In genomic region chr12:88298761-88299242, GRCh38 we compare ENCODE assay signal across 8 cellular contexts.
DNase-seq lines count a peak whose midpoint lies in the region; ATAC-seq and TF ChIP-seq lines count a peak whose summit lies in the region.

No MANE protein-coding gene starts in this region.

- no peaks in the 10 kb centered on the region for H3K36me3 ChIP-seq in brain microvascular endothelial cell (replicated peaks)

- H3K9me3 Mint-ChIP-seq in natural killer cell treated with Interleukin-12 subunit alpha and Interleukin-12 subunit beta and Interleukin-15 and Interleukin-18, amount 100 ng/mL, for 72 hours = peaks cover 8% of the 10 kb centered on the region
- H3K9me3 Mint-ChIP-seq in natural killer cell (peaks cover 6 to 14% of the 10 kb centered on the region in 2 donors), type B pancreatic cell (peaks cover 9% of the 10 kb centered on the region), immature natural killer cell (peaks cover 2 to 25% (median 9%) of the 10 kb centered on the region in 6 donors)

- no peak overlapping the region for H3K4me3 ChIP-seq in brain microvascular endothelial cell (ENCODE audit: low read depth, low read length)

- peaks cover 0 to 8% of the 10 kb centered on the region in 2 donors for H3K4me1 Mint-ChIP-seq in natural killer cell treated with Interleukin-12 subunit alpha and Interleukin-12 subunit beta and Interleukin-15 and Interleukin-18, amount 100 ng/mL, for 72 hours (ENCODE audit: low read depth in 2 of 2)
- H3K4me1 Mint-ChIP-seq in natural killer cell (no peaks in the 10 kb centered on the region), type B pancreatic cell (ENCODE audit: unreplicated experiment) (peaks cover 22% of the 10 kb centered on the region), immature natural killer cell (no peaks in the 10 kb centered on the region)

- H3K27me3 ChIP-seq in brain microvascular endothelial cell (replicated peaks) = no peaks in the 10 kb centered on the region

- no peak for DNase-seq in natural killer cell treated with Interleukin-12 subunit alpha and Interleukin-12 subunit beta and Interleukin-15 and Interleukin-18, amount 100 ng/mL, for 72 hours (ENCODE audit: low spot score)
- no peak for DNase-seq in natural killer cell
- DNase-seq in HT-29 (ENCODE audit: low spot score) = peak; percentile 45
- peak; percentile 93 for DNase-seq in brain microvascular endothelial cell
- DNase-seq in type B pancreatic cell (ENCODE audit: extremely low spot score, unreplicated experiment) = no peak
- no peak for DNase-seq in immature natural killer cell
- no peak for DNase-seq in hippocampal formation (lab: John Stamatoyannopoulos, UW)

- TF ChIP-seq CTCF in natural killer cell (IDR thresholded peaks at IDR 0.05) = no peak
- TF ChIP-seq CTCF in brain microvascular endothelial cell (IDR thresholded peaks at IDR 0.05; ENCODE audit: low read depth, low read length, missing control alignments) = no peak
- no peak for TF ChIP-seq CTCF in type B pancreatic cell (conservative IDR thresholded peaks at IDR 0.05)

- H3K36me3 Mint-ChIP-seq in natural killer cell treated with Interleukin-12 subunit alpha and Interleukin-12 subunit beta and Interleukin-15 and Interleukin-18, amount 100 ng/mL, for 72 hours = peaks cover 9% of the 10 kb centered on the region
- no peaks in the 10 kb centered on the region for H3K36me3 Mint-ChIP-seq in natural killer cell
- no peaks in the 10 kb centered on the region for H3K36me3 Mint-ChIP-seq in type B pancreatic cell
- H3K36me3 Mint-ChIP-seq in immature natural killer cell = no peaks in the 10 kb centered on the region

- intact Hi-C loops in natural killer cell (cut with micrococcal nuclease) = no loop called here

- in situ Hi-C loops in brain microvascular endothelial cell (cut with HindIII; ENCODE audit: low pct_ligation_motif_present, low sequenced_read_pairs) = no loop called here

- peak overlapping the region; percentile 6 to 57 for H3K27ac Mint-ChIP-seq in natural killer cell treated with Interleukin-12 subunit alpha and Interleukin-12 subunit beta and Interleukin-15 and Interleukin-18, amount 100 ng/mL, for 72 hours
- no peak overlapping the region for H3K27ac Mint-ChIP-seq in natural killer cell
- peak overlapping the region; percentile 65 for H3K27ac Mint-ChIP-seq in type B pancreatic cell
- H3K27ac Mint-ChIP-seq in immature natural killer cell = no peak overlapping the region

- peak overlapping the region; percentile 38 for H3K4me3 Mint-ChIP-seq in natural killer cell treated with Interleukin-12 subunit alpha and Interleukin-12 subunit beta and Interleukin-15 and Interleukin-18, amount 100 ng/mL, for 72 hours
- H3K4me3 Mint-ChIP-seq in natural killer cell = no peak overlapping the region
- peak overlapping the region; percentile 12 for H3K4me3 Mint-ChIP-seq in type B pancreatic cell
- no peak overlapping the region for H3K4me3 Mint-ChIP-seq in immature natural killer cell

- peak; percentile 24 to 45 for ATAC-seq in natural killer cell treated with Interleukin-12 subunit alpha and Interleukin-12 subunit beta and Interleukin-15 and Interleukin-18, amount 100 ng/mL, for 72 hours
- no peak for ATAC-seq in natural killer cell
- no peak for ATAC-seq in HG02970 (IDR thresholded peaks at IDR 0.05; ENCODE audit: low FRiP score, unreplicated experiment)

- H3K27ac ChIP-seq in brain microvascular endothelial cell = peak overlapping the region; percentile 97

- no peaks in the 10 kb centered on the region for H3K27me3 Mint-ChIP-seq in natural killer cell treated with Interleukin-12 subunit alpha and Interleukin-12 subunit beta and Interleukin-15 and Interleukin-18, amount 100 ng/mL, for 72 hours
- H3K27me3 Mint-ChIP-seq in natural killer cell (ENCODE audit: low read depth in 2 of 2) = no peaks in the 10 kb centered on the region
- no peaks in the 10 kb centered on the region for H3K27me3 Mint-ChIP-seq in type B pancreatic cell
- no peaks in the 10 kb centered on the region for H3K27me3 Mint-ChIP-seq in immature natural killer cell (ENCODE audit: low read depth in 3 of 3)

Comparison
In these comparisons a context has a peak if more than half of its experiments do, and no peak if none do; other contexts are left out.
1. ATAC-seq: peak in natural killer cell treated with Interleukin-12 subunit alpha and Interleukin-12 subunit beta and Interleukin-15 and Interleukin-18, amount 100 ng/mL, for 72 hours (2 of 2); none in natural killer cell (0 of 3) and HG02970 (single experiment).
2. H3K27ac Mint-ChIP-seq: peak in natural killer cell treated with Interleukin-12 subunit alpha and Interleukin-12 subunit beta and Interleukin-15 and Interleukin-18, amount 100 ng/mL, for 72 hours (2 of 2) and type B pancreatic cell (single experiment); none in natural killer cell (0 of 2) and immature natural killer cell (0 of 6).
3. H3K4me3 Mint-ChIP-seq: peak in natural killer cell treated with Interleukin-12 subunit alpha and Interleukin-12 subunit beta and Interleukin-15 and Interleukin-18, amount 100 ng/mL, for 72 hours (single experiment) and type B pancreatic cell (single experiment); none in natural killer cell (single experiment) and immature natural killer cell (0 of 5).
4. DNase-seq: peak in HT-29 (single experiment) and brain microvascular endothelial cell (single experiment); none in natural killer cell treated with Interleukin-12 subunit alpha and Interleukin-12 subunit beta and Interleukin-15 and Interleukin-18, amount 100 ng/mL, for 72 hours (single experiment), natural killer cell (single experiment), type B pancreatic cell (single experiment), immature natural killer cell (0 of 3) and hippocampal formation (0 of 2).